ENCODE assay signal across 8 cellular contexts in the genomic region with DNA sequence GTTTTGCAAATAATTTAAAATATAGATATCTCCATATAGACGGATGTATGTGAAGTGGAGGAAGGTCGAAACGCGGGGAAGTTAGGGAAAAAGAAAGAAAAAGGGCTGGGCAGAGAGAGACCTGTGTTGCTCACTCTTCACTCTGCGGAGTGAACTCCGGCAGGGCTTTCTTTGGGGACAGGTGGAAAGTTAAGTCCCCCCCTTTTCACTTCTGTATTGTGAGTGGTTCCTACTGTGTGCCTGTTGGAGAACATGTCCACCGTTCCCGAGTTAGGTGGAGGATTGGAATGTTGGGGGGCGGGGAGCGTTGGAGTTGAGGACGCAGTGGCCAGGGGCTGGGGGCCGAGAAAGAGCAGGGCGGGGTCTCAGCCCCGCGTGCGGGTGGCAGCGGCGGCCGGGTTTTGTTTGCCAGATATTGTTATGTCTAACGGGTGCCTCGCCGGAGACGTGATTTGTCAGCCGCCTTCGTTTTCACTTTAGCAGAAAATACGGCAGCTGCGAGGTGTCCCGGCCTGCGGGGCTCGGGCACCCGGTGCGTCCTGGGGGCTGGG.
DNase-seq lines count a peak whose midpoint lies in the region; ATAC-seq and TF ChIP-seq lines count a peak whose summit lies in the region.

No MANE protein-coding gene starts in this region.

- CTCF ChIA-PET in BJ (lab: Yijun Ruan, JAX) (no interaction called here), HEK293 (lab: Yijun Ruan, JAX) (interaction anchor here (0.7 to 1.2 kb wide), 6 partner anchors 11 to 431 kb away, joined by 3 to 6 read pairs (median 4); no protein-coding TSS in a partner anchor)

- POLR2A ChIA-PET in BJ (lab: Charles Lee) (no interaction called here), HEK293 (lab: Yijun Ruan, JAX) (no interaction called here)

- H3K36me3 ChIP-seq in BJ (ENCODE audit: control insufficient read depth, insufficient read depth, low read length): no peaks in the 10 kb centered on the region
- no peaks in the 10 kb centered on the region for H3K36me3 ChIP-seq in HEK293 (ENCODE audit: control insufficient read depth in 2 of 2, insufficient read depth in 1 of 2, low read length in 2 of 2)
- H3K36me3 ChIP-seq in ascending aorta: no peaks in the 10 kb centered on the region
- no peaks in the 10 kb centered on the region for H3K36me3 ChIP-seq in suprapubic skin

- no peak for TF ChIP-seq CTCF in BJ (IDR thresholded peaks at IDR 0.05; ENCODE audit: insufficient read depth, low read depth, low read length)
- TF ChIP-seq CTCF in HEK293 (tag by site-specific recombination; IDR thresholded peaks at IDR 0.05): no peak
- TF ChIP-seq CTCF in ascending aorta (IDR thresholded peaks at IDR 0.05): no peak
- no peak for TF ChIP-seq CTCF in suprapubic skin (IDR thresholded peaks at IDR 0.05)

- 0% methylated on average over 16 of the region's 32 CpGs for WGBS in suprapubic skin

- no peak for TF ChIP-seq EP300 in suprapubic skin (IDR thresholded peaks at IDR 0.05)

- TF ChIP-seq POLR2A in suprapubic skin (IDR thresholded peaks at IDR 0.05): no peak

- H3K9me3 ChIP-seq in HEK293 (ENCODE audit: control insufficient read depth, insufficient read depth, low read depth, low read length) (no peaks in the 10 kb centered on the region), ascending aorta (no peaks in the 10 kb centered on the region), suprapubic skin (no peaks in the 10 kb centered on the region)

- intact Hi-C loops in ascending aorta (cut with DNase I): loop anchor here (10.0 kb wide), 1 partner anchor 418 kb away; no protein-coding TSS in a partner anchor

- H3K27me3 ChIP-seq in BJ (ENCODE audit: control insufficient read depth, insufficient read depth, low read length) (peaks cover 18% of the 10 kb centered on the region), ascending aorta (peaks cover 26% of the 10 kb centered on the region), layer of hippocampus (ENCODE audit: control insufficient read depth, insufficient read depth, low read length) (peaks cover 2% of the 10 kb centered on the region), suprapubic skin (peaks cover 92% of the 10 kb centered on the region)

- no peak for DNase-seq in BJ (ENCODE audit: low read depth)
- DNase-seq in ascending aorta (ENCODE audit: low spot score in 2 of 2): no peak
- no peak for DNase-seq in suprapubic skin (ENCODE audit: low spot score in 2 of 2)
- no peak for DNase-seq in activated effector memory CD4-positive, alpha-beta T cell treated with Interleukin-2 at 50 U/mL for 16 hours

- H3K4me3 ChIP-seq in BJ (ENCODE audit: low read depth, low read length): peak overlapping the region; percentile 57
- H3K4me3 ChIP-seq in HEK293 (ENCODE audit: low read depth, low read length): peak overlapping the region; percentile 53
- peak overlapping the region; percentile 67 to 75 for H3K4me3 ChIP-seq in ascending aorta
- H3K4me3 ChIP-seq in suprapubic skin: peak overlapping the region; percentile 64

- peaks cover 46% of the 10 kb centered on the region for H3K4me1 ChIP-seq in HEK293 (ENCODE audit: control insufficient read depth, insufficient read depth, low read length)
- H3K4me1 ChIP-seq in ascending aorta: peaks cover 11 to 20% of the 10 kb centered on the region in 2 donors
- peaks cover 50% of the 10 kb centered on the region for H3K4me1 ChIP-seq in suprapubic skin

- H3K27ac ChIP-seq in HEK293 (ENCODE audit: extremely low read depth, low read depth, low read length) (peak overlapping the region; percentile 84), ascending aorta (no peak overlapping the region), layer of hippocampus (ENCODE audit: low read depth, low read length) (peak overlapping the region; percentile 68), suprapubic skin (no peak overlapping the region)

- ATAC-seq in HG03108 (IDR thresholded peaks at IDR 0.05; ENCODE audit: unreplicated experiment) (no peak), HG03196 (IDR thresholded peaks at IDR 0.05; ENCODE audit: unreplicated experiment) (no peak)

TF ChIP-seq in HEK293, 187 proteins besides CTCF, POLR2A, EP300 and RAD21 (continues in another document):
- peak; percentile 12; the same call in 1 of the 2 replicates for TF ChIP-seq WT1 (tag by site-specific recombination; IDR thresholded peaks at IDR 0.05)
- TF ChIP-seq ZNF266 (tag by site-specific recombination; IDR thresholded peaks at IDR 0.05; ENCODE audit: low read depth): no peak
- no peak for TF ChIP-seq ZNF350 (tag by site-specific recombination; IDR thresholded peaks at IDR 0.05)
- no peak for TF ChIP-seq ZNF629 (tag by site-specific recombination; IDR thresholded peaks at IDR 0.05)
- TF ChIP-seq ZNF140 (tag by site-specific recombination; IDR thresholded peaks at IDR 0.05): no peak
- TF ChIP-seq HOXC10 (CRISPR knock-in tag; IDR thresholded peaks at IDR 0.05): no peak
- TF ChIP-seq ZBTB20 (tag by site-specific recombination; IDR thresholded peaks at IDR 0.05): no peak
- TF ChIP-seq ZNF530 (tag by site-specific recombination; IDR thresholded peaks at IDR 0.05; ENCODE audit: low read depth): no peak
- TF ChIP-seq, protein P1, sequence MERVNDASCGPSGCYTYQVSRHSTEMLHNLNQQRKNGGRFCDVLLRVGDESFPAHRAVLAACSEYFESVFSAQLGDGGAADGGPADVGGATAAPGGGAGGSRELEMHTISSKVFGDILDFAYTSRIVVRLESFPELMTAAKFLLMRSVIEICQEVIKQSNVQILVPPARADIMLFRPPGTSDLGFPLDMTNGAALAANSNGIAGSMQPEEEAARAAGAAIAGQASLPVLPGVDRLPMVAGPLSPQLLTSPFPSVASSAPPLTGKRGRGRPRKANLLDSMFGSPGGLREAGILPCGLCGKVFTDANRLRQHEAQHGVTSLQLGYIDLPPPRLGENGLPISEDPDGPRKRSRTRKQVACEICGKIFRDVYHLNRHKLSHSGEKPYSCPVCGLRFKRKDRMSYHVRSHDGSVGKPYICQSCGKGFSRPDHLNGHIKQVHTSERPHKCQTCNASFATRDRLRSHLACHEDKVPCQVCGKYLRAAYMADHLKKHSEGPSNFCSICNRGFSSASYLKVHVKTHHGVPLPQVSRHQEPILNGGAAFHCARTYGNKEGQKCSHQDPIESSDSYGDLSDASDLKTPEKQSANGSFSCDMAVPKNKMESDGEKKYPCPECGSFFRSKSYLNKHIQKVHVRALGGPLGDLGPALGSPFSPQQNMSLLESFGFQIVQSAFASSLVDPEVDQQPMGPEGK (tag by site-specific recombination; IDR thresholded peaks at IDR 0.05): peak; percentile 92
- no peak for TF ChIP-seq ZNF837 (tag by site-specific recombination; IDR thresholded peaks at IDR 0.05)
- no peak for TF ChIP-seq ZNF19 (tag by site-specific recombination; IDR thresholded peaks at IDR 0.05; ENCODE audit: low read depth)
- TF ChIP-seq ZXDB (tag by site-specific recombination; IDR thresholded peaks at IDR 0.05): peak; percentile 46
- no peak for TF ChIP-seq ZNF600 (tag by site-specific recombination; IDR thresholded peaks at IDR 0.05)
- no peak for TF ChIP-seq ZBTB21 (tag by site-specific recombination; IDR thresholded peaks at IDR 0.05)
- no peak for TF ChIP-seq ZNF2 (tag by site-specific recombination; IDR thresholded peaks at IDR 0.05)
- TF ChIP-seq, protein P2, sequence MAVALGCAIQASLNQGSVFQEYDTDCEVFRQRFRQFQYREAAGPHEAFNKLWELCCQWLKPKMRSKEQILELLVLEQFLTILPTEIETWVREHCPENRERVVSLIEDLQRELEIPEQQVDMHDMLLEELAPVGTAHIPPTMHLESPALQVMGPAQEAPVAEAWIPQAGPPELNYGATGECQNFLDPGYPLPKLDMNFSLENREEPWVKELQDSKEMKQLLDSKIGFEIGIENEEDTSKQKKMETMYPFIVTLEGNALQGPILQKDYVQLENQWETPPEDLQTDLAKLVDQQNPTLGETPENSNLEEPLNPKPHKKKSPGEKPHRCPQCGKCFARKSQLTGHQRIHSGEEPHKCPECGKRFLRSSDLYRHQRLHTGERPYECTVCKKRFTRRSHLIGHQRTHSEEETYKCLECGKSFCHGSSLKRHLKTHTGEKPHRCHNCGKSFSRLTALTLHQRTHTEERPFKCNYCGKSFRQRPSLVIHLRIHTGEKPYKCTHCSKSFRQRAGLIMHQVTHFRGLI (tag by site-specific recombination; IDR thresholded peaks at IDR 0.05): no peak
- no peak for TF ChIP-seq ZNF114 (tag by site-specific recombination; IDR thresholded peaks at IDR 0.05)
- TF ChIP-seq ZNF639 (tag by site-specific recombination; IDR thresholded peaks at IDR 0.05): no peak; the same call in none of the 2 replicates
- peak; percentile 73 for TF ChIP-seq KLF8 (tag by site-specific recombination; IDR thresholded peaks at IDR 0.05)
- no peak for TF ChIP-seq ZNF830 (tag by site-specific recombination; IDR thresholded peaks at IDR 0.05; ENCODE audit: low read depth)
- TF ChIP-seq ZNF184 (tag by site-specific recombination; IDR thresholded peaks at IDR 0.05): no peak
- no peak for TF ChIP-seq ZNF239 (tag by site-specific recombination; IDR thresholded peaks at IDR 0.05)
- TF ChIP-seq ZNF157 (tag by site-specific recombination; IDR thresholded peaks at IDR 0.05): no peak
- TF ChIP-seq GLI2 (tag by site-specific recombination; IDR thresholded peaks at IDR 0.05; ENCODE audit: borderline replicate concordance, low read depth): no peak
- TF ChIP-seq SP3 (tag by site-specific recombination; IDR thresholded peaks at IDR 0.05): peak; percentile 44
- TF ChIP-seq ZNF792 (tag by site-specific recombination; IDR thresholded peaks at IDR 0.05): no peak
- TF ChIP-seq ZNF404 (tag by site-specific recombination; IDR thresholded peaks at IDR 0.05): no peak
- peak; percentile 58; the same call in 1 of the 2 replicates for TF ChIP-seq KLF9 (tag by site-specific recombination; IDR thresholded peaks at IDR 0.05; ENCODE audit: low read depth)
- no peak for TF ChIP-seq ZNF16 (tag by site-specific recombination; IDR thresholded peaks at IDR 0.05; ENCODE audit: low read depth)
- no peak for TF ChIP-seq ZNF571 (tag by site-specific recombination; IDR thresholded peaks at IDR 0.05)
- TF ChIP-seq ZNF510 (tag by site-specific recombination; IDR thresholded peaks at IDR 0.05; ENCODE audit: insufficient replicate concordance): no peak

Comparison
In these comparisons a context has a peak if more than half of its experiments do, and no peak if none do; other contexts are left out.
1. H3K27ac ChIP-seq: peak in HEK293 (single experiment) and layer of hippocampus (single experiment); none in ascending aorta (0 of 2) and suprapubic skin (single experiment).
2. Peak in every context shown above with its lines, with median percentiles within 50 percentile points of each other: H3K4me3 ChIP-seq.